8 cellular contexts compared by ENCODE assay signal in genomic region chr5:16615737-16616535, GRCh38. TPM values are rescaled to one million over a fixed set of nuclear protein-coding genes. Genes with fewer than 3 reads are reported as not detected.
A peak's percentile ranks its signal among the peaks of the same experiment; 100 is the strongest.
DNase-seq lines count a peak whose midpoint lies in the region; ATAC-seq and TF ChIP-seq lines count a peak whose summit lies in the region.

No MANE protein-coding gene starts in this region.

- H3K4me3 Mint-ChIP-seq in activated naive CD4-positive, alpha-beta T cell treated with anti-CD3 and anti-CD28 coated beads for 36 hours: peak overlapping the region; percentile 97

- H3K27ac Mint-ChIP-seq in activated naive CD4-positive, alpha-beta T cell treated with anti-CD3 and anti-CD28 coated beads for 36 hours: peak overlapping the region; percentile 81

- H3K4me3 ChIP-seq in coronary artery: peak overlapping the region; percentile 87
- H3K4me3 ChIP-seq in mucosa of stomach (ENCODE audit: low read length): peak overlapping the region; percentile 26

- TF ChIP-seq CTCF in coronary artery (IDR thresholded peaks at IDR 0.05): no peak

- H3K27me3 ChIP-seq in mucosa of stomach (ENCODE audit: control insufficient read depth, insufficient read depth, low read length): peaks cover 6% of the 10 kb centered on the region

- ATAC-seq in HG03469 (IDR thresholded peaks at IDR 0.05; ENCODE audit: unreplicated experiment) (no peak), HG03039 (IDR thresholded peaks at IDR 0.05; ENCODE audit: unreplicated experiment) (no peak)

- no peaks in the 10 kb centered on the region for H3K36me3 ChIP-seq in mucosa of stomach (ENCODE audit: control insufficient read depth, insufficient read depth, low read length)

- H3K9me3 Mint-ChIP-seq in activated naive CD4-positive, alpha-beta T cell treated with anti-CD3 and anti-CD28 coated beads for 36 hours: peaks cover 6% of the 10 kb centered on the region

- H3K9me3 ChIP-seq in mucosa of stomach (ENCODE audit: control insufficient read depth, low read length): no peaks in the 10 kb centered on the region

- intact Hi-C loops in activated naive CD4-positive, alpha-beta T cell treated with anti-CD3 and anti-CD28 coated beads for 36 hours (cut with micrococcal nuclease): loop anchor here (2.0 to 5.0 kb wide), 4 partner anchors 41 to 1745 kb away; partner anchors contain the start of genes ANKH and MYO10

- H3K4me1 Mint-ChIP-seq in activated naive CD4-positive, alpha-beta T cell treated with anti-CD3 and anti-CD28 coated beads for 36 hours (ENCODE audit: low read depth): peaks cover 42% of the 10 kb centered on the region

- CTCF ChIA-PET in activated naive CD4-positive, alpha-beta T cell treated with anti-CD3 and anti-CD28 coated beads for 36 hours (lab: Charles Lee): interaction anchor here (0.7 to 1.9 kb wide), 4 partner anchors 10 to 239 kb away, joined by 3 to 6 read pairs (median 4); no protein-coding TSS in a partner anchor

- DNase-seq in activated naive CD4-positive, alpha-beta T cell treated with anti-CD3 and anti-CD28 coated beads for 36 hours: peak; percentile 30
- no peak for DNase-seq in activated naive CD4-positive, alpha-beta T cell treated with anti-CD3 and anti-CD28 coated beads, Interleukin-2, amount 50 U/mL, for 16 hours
- DNase-seq in NCI-H774 (lab: John Stamatoyannopoulos, UW) (peak; percentile 25), coronary artery (ENCODE audit: low spot score) (no peak), SK-N-DZ (ENCODE audit: low spot score) (no peak)

- peak overlapping the region; percentile 46 for H3K9ac ChIP-seq in mucosa of stomach (ENCODE audit: low read length)

- no peaks in the 10 kb centered on the region for H3K4me1 ChIP-seq in mucosa of stomach (ENCODE audit: control insufficient read depth, insufficient read depth, low read length)

- peak overlapping the region in 1 of 2 donors; percentile 67 for H3K27ac ChIP-seq in coronary artery

- no peaks in the 10 kb centered on the region for H3K27me3 Mint-ChIP-seq in activated naive CD4-positive, alpha-beta T cell treated with anti-CD3 and anti-CD28 coated beads for 36 hours (ENCODE audit: low read depth)

- peaks cover 17% of the 10 kb centered on the region for H3K36me3 Mint-ChIP-seq in activated naive CD4-positive, alpha-beta T cell treated with anti-CD3 and anti-CD28 coated beads for 36 hours (ENCODE audit: low read depth)

RNA-seq across cellular contexts. Expression of gene RETREG1, which starts 0.9 kb away (rescaled TPM):
- 10 to 100 TPM; 19.3 to 20.0 TPM for total RNA-seq in activated naive CD4-positive, alpha-beta T cell treated with anti-CD3 and anti-CD28 coated beads for 36 hours
- polyA plus RNA-seq in SK-N-DZ (2014; cell fraction: cytosol; rRNA removed): 0.08 and 0.84 TPM in 2 replicates
- polyA plus RNA-seq in SK-N-DZ (2014; cell fraction: nucleus; rRNA removed): 0.11 and 0.39 TPM in 2 replicates

Comparison
In these comparisons a context has a peak if more than half of its experiments do, and no peak if none do; other contexts are left out.
1. DNase-seq: peak in activated naive CD4-positive, alpha-beta T cell treated with anti-CD3 and anti-CD28 coated beads for 36 hours (single experiment) and NCI-H774 (single experiment); none in activated naive CD4-positive, alpha-beta T cell treated with anti-CD3 and anti-CD28 coated beads, Interleukin-2, amount 50 U/mL, for 16 hours (single experiment), coronary artery (single experiment) and SK-N-DZ (single experiment).